ENCODE assay signal across 1 cellular context in the genomic region with DNA sequence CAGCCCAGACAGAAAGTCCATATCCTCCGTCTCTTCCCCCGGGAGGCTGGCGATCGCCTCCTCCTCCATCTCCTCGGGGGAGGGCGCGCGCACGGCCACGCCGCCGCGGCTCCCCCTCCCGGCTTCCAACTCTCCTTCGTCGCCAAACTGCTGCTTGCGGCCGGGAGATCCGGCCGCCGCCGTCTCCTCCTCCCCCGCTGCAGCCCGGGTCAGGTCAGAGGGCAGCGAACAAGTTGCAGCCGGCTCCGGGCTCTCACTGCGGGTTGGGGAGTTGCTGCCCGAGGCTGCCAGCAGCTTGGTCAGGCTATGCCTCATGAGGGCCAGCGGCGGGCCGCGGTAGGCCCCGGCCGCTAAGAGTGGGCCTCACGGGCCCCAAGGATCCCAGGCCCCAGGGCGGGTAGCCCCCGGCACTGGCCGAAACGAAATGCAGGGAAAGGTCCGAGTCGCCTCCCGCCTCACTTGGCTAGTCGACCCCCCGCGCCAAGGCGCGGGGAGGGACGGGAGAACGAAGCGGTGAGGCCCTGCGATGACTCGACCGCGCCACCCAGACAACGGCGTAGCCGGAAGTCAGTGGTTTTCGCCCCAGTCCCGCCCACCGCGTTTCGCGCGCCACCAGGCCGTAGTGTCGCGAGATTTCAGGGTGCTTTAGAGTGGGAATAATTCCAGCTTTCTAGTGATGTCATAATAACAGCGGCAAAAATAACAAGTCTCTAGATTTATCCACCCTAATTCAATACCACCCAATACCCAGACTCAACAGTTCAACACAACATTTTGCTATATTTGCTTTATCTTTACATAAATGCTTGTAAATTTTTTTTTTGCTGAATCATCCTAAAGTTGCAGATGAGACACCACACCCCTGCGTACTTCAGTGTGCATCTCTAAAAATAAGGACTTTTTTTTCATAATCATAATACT.
TF ChIP-seq lines count a peak whose summit lies in the region.

A gene with protein sequence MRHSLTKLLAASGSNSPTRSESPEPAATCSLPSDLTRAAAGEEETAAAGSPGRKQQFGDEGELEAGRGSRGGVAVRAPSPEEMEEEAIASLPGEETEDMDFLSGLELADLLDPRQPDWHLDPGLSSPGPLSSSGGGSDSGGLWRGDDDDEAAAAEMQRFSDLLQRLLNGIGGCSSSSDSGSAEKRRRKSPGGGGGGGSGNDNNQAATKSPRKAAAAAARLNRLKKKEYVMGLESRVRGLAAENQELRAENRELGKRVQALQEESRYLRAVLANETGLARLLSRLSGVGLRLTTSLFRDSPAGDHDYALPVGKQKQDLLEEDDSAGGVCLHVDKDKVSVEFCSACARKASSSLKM (minus strand): TSS at position 569 of the 921 bp plus-strand sequence. CDS start 254 bp downstream, at position 315.

TF ChIP-seq in HepG2, 621 proteins besides CTCF, POLR2A, EP300 and RAD21 (continued from another document and continues in another):
- TF ChIP-seq, protein P1, sequence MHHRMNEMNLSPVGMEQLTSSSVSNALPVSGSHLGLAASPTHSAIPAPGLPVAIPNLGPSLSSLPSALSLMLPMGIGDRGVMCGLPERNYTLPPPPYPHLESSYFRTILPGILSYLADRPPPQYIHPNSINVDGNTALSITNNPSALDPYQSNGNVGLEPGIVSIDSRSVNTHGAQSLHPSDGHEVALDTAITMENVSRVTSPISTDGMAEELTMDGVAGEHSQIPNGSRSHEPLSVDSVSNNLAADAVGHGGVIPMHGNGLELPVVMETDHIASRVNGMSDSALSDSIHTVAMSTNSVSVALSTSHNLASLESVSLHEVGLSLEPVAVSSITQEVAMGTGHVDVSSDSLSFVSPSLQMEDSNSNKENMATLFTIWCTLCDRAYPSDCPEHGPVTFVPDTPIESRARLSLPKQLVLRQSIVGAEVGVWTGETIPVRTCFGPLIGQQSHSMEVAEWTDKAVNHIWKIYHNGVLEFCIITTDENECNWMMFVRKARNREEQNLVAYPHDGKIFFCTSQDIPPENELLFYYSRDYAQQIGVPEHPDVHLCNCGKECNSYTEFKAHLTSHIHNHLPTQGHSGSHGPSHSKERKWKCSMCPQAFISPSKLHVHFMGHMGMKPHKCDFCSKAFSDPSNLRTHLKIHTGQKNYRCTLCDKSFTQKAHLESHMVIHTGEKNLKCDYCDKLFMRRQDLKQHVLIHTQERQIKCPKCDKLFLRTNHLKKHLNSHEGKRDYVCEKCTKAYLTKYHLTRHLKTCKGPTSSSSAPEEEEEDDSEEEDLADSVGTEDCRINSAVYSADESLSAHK (CRISPR knock-in tag; IDR thresholded peaks at IDR 0.05; ENCODE audit: borderline replicate concordance) = no peak
- TF ChIP-seq, protein P2, sequence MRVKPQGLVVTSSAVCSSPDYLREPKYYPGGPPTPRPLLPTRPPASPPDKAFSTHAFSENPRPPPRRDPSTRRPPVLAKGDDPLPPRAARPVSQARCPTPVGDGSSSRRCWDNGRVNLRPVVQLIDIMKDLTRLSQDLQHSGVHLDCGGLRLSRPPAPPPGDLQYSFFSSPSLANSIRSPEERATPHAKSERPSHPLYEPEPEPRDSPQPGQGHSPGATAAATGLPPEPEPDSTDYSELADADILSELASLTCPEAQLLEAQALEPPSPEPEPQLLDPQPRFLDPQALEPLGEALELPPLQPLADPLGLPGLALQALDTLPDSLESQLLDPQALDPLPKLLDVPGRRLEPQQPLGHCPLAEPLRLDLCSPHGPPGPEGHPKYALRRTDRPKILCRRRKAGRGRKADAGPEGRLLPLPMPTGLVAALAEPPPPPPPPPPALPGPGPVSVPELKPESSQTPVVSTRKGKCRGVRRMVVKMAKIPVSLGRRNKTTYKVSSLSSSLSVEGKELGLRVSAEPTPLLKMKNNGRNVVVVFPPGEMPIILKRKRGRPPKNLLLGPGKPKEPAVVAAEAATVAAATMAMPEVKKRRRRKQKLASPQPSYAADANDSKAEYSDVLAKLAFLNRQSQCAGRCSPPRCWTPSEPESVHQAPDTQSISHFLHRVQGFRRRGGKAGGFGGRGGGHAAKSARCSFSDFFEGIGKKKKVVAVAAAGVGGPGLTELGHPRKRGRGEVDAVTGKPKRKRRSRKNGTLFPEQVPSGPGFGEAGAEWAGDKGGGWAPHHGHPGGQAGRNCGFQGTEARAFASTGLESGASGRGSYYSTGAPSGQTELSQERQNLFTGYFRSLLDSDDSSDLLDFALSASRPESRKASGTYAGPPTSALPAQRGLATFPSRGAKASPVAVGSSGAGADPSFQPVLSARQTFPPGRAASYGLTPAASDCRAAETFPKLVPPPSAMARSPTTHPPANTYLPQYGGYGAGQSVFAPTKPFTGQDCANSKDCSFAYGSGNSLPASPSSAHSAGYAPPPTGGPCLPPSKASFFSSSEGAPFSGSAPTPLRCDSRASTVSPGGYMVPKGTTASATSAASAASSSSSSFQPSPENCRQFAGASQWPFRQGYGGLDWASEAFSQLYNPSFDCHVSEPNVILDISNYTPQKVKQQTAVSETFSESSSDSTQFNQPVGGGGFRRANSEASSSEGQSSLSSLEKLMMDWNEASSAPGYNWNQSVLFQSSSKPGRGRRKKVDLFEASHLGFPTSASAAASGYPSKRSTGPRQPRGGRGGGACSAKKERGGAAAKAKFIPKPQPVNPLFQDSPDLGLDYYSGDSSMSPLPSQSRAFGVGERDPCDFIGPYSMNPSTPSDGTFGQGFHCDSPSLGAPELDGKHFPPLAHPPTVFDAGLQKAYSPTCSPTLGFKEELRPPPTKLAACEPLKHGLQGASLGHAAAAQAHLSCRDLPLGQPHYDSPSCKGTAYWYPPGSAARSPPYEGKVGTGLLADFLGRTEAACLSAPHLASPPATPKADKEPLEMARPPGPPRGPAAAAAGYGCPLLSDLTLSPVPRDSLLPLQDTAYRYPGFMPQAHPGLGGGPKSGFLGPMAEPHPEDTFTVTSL (CRISPR knock-in tag; IDR thresholded peaks at IDR 0.05; ENCODE audit: borderline replicate concordance) = peak; percentile 69; the same call in 1 of the 2 replicates
- TF ChIP-seq MXI1 (IDR thresholded peaks at IDR 0.05; ENCODE audit: borderline replicate concordance, low read depth, low read length) (peak; percentile 24; the same call in 1 of the 3 replicates), CREB1 (IDR thresholded peaks at IDR 0.05) (peak; percentile 87), CREB1 (CRISPR knock-in tag; IDR thresholded peaks at IDR 0.05) (peak; percentile 82), ZNF350 (CRISPR knock-in tag; IDR thresholded peaks at IDR 0.05; ENCODE audit: borderline replicate concordance, low read depth) (peak; percentile 81; the same call in 1 of the 2 replicates), NR1H2 (CRISPR knock-in tag; IDR thresholded peaks at IDR 0.05; ENCODE audit: borderline replicate concordance, low read depth) (no peak), ZBTB3 (CRISPR knock-in tag; IDR thresholded peaks at IDR 0.05; ENCODE audit: borderline replicate concordance, low read depth) (no peak), BHLHE40 (IDR thresholded peaks at IDR 0.05; ENCODE audit: low read length) (no peak), ONECUT2 (CRISPR knock-in tag; IDR thresholded peaks at IDR 0.05) (no peak), ZFP82 (CRISPR knock-in tag; IDR thresholded peaks at IDR 0.05; ENCODE audit: borderline replicate concordance) (peak; percentile 84; the same call in 1 of the 2 replicates), ZNF333 (CRISPR knock-in tag; IDR thresholded peaks at IDR 0.05; ENCODE audit: borderline replicate concordance) (peak; percentile 64; the same call in 1 of the 2 replicates), BCL6 (CRISPR knock-in tag; IDR thresholded peaks at IDR 0.05) (peak; percentile 9; the same call in 1 of the 2 replicates), SKI (IDR thresholded peaks at IDR 0.05; ENCODE audit: partially characterized antibody) (peak; percentile 72), HOXA5 (CRISPR knock-in tag; IDR thresholded peaks at IDR 0.05) (no peak), GABPA (IDR thresholded peaks at IDR 0.05; ENCODE audit: low read depth, low read length) (peak; percentile 67), GABPA (CRISPR knock-in tag; IDR thresholded peaks at IDR 0.05; ENCODE audit: low read depth) (peak; percentile 91), RBFOX2 (IDR thresholded peaks at IDR 0.05; ENCODE audit: low read depth, low read length) (peak; percentile 94), MAFK (conservative IDR thresholded peaks at IDR 0.05 in 1 of 2, IDR thresholded peaks at IDR 0.05 in 1 of 2; ENCODE audit: low read length in 2 of 2) (peak; percentile 95 to 96), ZNF615 (CRISPR knock-in tag; IDR thresholded peaks at IDR 0.05; ENCODE audit: borderline replicate concordance) (no peak), POLR2AphosphoS5 (IDR thresholded peaks at IDR 0.05; ENCODE audit: low read depth, low read length) (peak; percentile 90), THAP11 (CRISPR knock-in tag; IDR thresholded peaks at IDR 0.05) (peak; percentile 86), ARNTL (CRISPR knock-in tag; IDR thresholded peaks at IDR 0.05) (no peak), NR3C1 (CRISPR knock-in tag; IDR thresholded peaks at IDR 0.05) (no peak)
- TF ChIP-seq, protein P3, sequence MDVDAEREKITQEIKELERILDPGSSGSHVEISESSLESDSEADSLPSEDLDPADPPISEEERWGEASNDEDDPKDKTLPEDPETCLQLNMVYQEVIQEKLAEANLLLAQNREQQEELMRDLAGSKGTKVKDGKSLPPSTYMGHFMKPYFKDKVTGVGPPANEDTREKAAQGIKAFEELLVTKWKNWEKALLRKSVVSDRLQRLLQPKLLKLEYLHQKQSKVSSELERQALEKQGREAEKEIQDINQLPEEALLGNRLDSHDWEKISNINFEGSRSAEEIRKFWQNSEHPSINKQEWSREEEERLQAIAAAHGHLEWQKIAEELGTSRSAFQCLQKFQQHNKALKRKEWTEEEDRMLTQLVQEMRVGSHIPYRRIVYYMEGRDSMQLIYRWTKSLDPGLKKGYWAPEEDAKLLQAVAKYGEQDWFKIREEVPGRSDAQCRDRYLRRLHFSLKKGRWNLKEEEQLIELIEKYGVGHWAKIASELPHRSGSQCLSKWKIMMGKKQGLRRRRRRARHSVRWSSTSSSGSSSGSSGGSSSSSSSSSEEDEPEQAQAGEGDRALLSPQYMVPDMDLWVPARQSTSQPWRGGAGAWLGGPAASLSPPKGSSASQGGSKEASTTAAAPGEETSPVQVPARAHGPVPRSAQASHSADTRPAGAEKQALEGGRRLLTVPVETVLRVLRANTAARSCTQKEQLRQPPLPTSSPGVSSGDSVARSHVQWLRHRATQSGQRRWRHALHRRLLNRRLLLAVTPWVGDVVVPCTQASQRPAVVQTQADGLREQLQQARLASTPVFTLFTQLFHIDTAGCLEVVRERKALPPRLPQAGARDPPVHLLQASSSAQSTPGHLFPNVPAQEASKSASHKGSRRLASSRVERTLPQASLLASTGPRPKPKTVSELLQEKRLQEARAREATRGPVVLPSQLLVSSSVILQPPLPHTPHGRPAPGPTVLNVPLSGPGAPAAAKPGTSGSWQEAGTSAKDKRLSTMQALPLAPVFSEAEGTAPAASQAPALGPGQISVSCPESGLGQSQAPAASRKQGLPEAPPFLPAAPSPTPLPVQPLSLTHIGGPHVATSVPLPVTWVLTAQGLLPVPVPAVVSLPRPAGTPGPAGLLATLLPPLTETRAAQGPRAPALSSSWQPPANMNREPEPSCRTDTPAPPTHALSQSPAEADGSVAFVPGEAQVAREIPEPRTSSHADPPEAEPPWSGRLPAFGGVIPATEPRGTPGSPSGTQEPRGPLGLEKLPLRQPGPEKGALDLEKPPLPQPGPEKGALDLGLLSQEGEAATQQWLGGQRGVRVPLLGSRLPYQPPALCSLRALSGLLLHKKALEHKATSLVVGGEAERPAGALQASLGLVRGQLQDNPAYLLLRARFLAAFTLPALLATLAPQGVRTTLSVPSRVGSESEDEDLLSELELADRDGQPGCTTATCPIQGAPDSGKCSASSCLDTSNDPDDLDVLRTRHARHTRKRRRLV (CRISPR knock-in tag; IDR thresholded peaks at IDR 0.05) = peak; percentile 89
- TF ChIP-seq, protein P4, sequence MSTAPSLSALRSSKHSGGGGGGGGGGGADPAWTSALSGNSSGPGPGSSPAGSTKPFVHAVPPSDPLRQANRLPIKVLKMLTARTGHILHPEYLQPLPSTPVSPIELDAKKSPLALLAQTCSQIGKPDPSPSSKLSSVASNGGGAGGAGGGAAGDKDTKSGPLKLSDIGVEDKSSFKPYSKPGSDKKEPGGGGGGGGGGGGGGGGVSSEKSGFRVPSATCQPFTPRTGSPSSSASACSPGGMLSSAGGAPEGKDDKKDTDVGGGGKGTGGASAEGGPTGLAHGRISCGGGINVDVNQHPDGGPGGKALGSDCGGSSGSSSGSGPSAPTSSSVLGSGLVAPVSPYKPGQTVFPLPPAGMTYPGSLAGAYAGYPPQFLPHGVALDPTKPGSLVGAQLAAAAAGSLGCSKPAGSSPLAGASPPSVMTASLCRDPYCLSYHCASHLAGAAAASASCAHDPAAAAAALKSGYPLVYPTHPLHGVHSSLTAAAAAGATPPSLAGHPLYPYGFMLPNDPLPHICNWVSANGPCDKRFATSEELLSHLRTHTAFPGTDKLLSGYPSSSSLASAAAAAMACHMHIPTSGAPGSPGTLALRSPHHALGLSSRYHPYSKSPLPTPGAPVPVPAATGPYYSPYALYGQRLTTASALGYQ (CRISPR knock-in tag; IDR thresholded peaks at IDR 0.05) = no peak
- TF ChIP-seq, protein P5, sequence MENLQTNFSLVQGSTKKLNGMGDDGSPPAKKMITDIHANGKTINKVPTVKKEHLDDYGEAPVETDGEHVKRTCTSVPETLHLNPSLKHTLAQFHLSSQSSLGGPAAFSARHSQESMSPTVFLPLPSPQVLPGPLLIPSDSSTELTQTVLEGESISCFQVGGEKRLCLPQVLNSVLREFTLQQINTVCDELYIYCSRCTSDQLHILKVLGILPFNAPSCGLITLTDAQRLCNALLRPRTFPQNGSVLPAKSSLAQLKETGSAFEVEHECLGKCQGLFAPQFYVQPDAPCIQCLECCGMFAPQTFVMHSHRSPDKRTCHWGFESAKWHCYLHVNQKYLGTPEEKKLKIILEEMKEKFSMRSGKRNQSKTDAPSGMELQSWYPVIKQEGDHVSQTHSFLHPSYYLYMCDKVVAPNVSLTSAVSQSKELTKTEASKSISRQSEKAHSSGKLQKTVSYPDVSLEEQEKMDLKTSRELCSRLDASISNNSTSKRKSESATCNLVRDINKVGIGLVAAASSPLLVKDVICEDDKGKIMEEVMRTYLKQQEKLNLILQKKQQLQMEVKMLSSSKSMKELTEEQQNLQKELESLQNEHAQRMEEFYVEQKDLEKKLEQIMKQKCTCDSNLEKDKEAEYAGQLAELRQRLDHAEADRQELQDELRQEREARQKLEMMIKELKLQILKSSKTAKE (CRISPR knock-in tag; IDR thresholded peaks at IDR 0.05; ENCODE audit: borderline replicate concordance) = no peak
- TF ChIP-seq, protein P6, sequence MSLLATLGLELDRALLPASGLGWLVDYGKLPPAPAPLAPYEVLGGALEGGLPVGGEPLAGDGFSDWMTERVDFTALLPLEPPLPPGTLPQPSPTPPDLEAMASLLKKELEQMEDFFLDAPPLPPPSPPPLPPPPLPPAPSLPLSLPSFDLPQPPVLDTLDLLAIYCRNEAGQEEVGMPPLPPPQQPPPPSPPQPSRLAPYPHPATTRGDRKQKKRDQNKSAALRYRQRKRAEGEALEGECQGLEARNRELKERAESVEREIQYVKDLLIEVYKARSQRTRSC (CRISPR knock-in tag; IDR thresholded peaks at IDR 0.05; ENCODE audit: low read depth) = 0 out of 2 replicates have a peak, but pooled peaks have one; percentile 42
- TF ChIP-seq, protein P7, sequence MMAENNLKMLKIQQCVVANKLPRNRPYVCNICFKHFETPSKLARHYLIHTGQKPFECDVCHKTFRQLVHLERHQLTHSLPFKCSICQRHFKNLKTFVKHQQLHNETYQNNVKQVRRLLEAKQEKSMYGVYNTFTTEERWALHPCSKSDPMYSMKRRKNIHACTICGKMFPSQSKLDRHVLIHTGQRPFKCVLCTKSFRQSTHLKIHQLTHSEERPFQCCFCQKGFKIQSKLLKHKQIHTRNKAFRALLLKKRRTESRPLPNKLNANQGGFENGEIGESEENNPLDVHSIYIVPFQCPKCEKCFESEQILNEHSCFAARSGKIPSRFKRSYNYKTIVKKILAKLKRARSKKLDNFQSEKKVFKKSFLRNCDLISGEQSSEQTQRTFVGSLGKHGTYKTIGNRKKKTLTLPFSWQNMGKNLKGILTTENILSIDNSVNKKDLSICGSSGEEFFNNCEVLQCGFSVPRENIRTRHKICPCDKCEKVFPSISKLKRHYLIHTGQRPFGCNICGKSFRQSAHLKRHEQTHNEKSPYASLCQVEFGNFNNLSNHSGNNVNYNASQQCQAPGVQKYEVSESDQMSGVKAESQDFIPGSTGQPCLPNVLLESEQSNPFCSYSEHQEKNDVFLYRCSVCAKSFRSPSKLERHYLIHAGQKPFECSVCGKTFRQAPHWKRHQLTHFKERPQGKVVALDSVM (CRISPR knock-in tag; IDR thresholded peaks at IDR 0.05) = peak; percentile 31; the same call in 1 of the 2 replicates
